Comparison of ENCODE assay signal across 5 cellular contexts in genomic region chr9:95237336-95237735, GRCh38.
"Had no signal": no experiment of that assay in that cellular context is flagged by ENCODE, and none has a peak within 500 bp of the region (broad histone marks: within the 10 kb centered on the region; RNA-seq: fewer than 3 reads in every experiment).

No MANE protein-coding gene starts in this region.

- H3K27me3 Mint-ChIP-seq: IgD-negative memory B cell had no signal

- H3K9me3 Mint-ChIP-seq: IgD-negative memory B cell had no signal

- H3K4me1 Mint-ChIP-seq: IgD-negative memory B cell had no signal

- DNase-seq: IMR-90, KG1 had no signal

- ATAC-seq: HepG2, K562 had no signal

- H3K4me3 Mint-ChIP-seq: IgD-negative memory B cell had no signal
